ENCODE assay signal across 1 cellular context in genomic region chr5:10303699-10304170, GRCh38.
TF ChIP-seq lines count a peak whose summit lies in the region.

No MANE protein-coding gene starts in this region.

TF ChIP-seq in K562, 482 proteins besides CTCF, POLR2A, EP300 and RAD21 (continued from another document and continues in another):
- TF ChIP-seq ZZZ3 (IDR thresholded peaks at IDR 0.05), result no peak
- TF ChIP-seq, protein P1, sequence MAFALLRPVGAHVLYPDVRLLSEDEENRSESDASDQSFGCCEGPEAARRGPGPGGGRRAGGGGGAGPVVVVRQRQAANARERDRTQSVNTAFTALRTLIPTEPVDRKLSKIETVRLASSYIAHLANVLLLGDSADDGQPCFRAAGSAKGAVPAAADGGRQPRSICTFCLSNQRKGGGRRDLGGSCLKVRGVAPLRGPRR (CRISPR knock-in tag; IDR thresholded peaks at IDR 0.05), result peak; percentile 93
- no peak for TF ChIP-seq SREBF1 (IDR thresholded peaks at IDR 0.05; ENCODE audit: borderline replicate concordance, low read depth, low read length)
- TF ChIP-seq TSHZ1 (CRISPR knock-in tag; IDR thresholded peaks at IDR 0.05), result peak; percentile 87
- peak; percentile 29 to 82; a peak in 3 of 4 replicates for TF ChIP-seq RCOR1 (IDR thresholded peaks at IDR 0.05; ENCODE audit: borderline replicate concordance in 1 of 2, low read depth in 2 of 2, low read length in 2 of 2)
- TF ChIP-seq HOXB6 (CRISPR knock-in tag; IDR thresholded peaks at IDR 0.05; ENCODE audit: borderline replicate concordance), result no peak
- TF ChIP-seq NCOR1 (IDR thresholded peaks at IDR 0.05), result peak; percentile 66
- TF ChIP-seq IFI16 (CRISPR knock-in tag; IDR thresholded peaks at IDR 0.05), result peak; percentile 90
- peak in 1 of 3 experiments; percentile 57 for TF ChIP-seq YY1 (IDR thresholded peaks at IDR 0.05; ENCODE audit: borderline replicate concordance in 1 of 3, control insufficient read depth in 1 of 3, extremely low read depth in 1 of 3, insufficient read depth in 3 of 3, insufficient read length in 1 of 3, insufficient replicate concordance in 2 of 3, low read depth in 1 of 3, low read length in 2 of 3)
- TF ChIP-seq ZNF511 (CRISPR knock-in tag; IDR thresholded peaks at IDR 0.05), result no peak
- TF ChIP-seq, protein P2, sequence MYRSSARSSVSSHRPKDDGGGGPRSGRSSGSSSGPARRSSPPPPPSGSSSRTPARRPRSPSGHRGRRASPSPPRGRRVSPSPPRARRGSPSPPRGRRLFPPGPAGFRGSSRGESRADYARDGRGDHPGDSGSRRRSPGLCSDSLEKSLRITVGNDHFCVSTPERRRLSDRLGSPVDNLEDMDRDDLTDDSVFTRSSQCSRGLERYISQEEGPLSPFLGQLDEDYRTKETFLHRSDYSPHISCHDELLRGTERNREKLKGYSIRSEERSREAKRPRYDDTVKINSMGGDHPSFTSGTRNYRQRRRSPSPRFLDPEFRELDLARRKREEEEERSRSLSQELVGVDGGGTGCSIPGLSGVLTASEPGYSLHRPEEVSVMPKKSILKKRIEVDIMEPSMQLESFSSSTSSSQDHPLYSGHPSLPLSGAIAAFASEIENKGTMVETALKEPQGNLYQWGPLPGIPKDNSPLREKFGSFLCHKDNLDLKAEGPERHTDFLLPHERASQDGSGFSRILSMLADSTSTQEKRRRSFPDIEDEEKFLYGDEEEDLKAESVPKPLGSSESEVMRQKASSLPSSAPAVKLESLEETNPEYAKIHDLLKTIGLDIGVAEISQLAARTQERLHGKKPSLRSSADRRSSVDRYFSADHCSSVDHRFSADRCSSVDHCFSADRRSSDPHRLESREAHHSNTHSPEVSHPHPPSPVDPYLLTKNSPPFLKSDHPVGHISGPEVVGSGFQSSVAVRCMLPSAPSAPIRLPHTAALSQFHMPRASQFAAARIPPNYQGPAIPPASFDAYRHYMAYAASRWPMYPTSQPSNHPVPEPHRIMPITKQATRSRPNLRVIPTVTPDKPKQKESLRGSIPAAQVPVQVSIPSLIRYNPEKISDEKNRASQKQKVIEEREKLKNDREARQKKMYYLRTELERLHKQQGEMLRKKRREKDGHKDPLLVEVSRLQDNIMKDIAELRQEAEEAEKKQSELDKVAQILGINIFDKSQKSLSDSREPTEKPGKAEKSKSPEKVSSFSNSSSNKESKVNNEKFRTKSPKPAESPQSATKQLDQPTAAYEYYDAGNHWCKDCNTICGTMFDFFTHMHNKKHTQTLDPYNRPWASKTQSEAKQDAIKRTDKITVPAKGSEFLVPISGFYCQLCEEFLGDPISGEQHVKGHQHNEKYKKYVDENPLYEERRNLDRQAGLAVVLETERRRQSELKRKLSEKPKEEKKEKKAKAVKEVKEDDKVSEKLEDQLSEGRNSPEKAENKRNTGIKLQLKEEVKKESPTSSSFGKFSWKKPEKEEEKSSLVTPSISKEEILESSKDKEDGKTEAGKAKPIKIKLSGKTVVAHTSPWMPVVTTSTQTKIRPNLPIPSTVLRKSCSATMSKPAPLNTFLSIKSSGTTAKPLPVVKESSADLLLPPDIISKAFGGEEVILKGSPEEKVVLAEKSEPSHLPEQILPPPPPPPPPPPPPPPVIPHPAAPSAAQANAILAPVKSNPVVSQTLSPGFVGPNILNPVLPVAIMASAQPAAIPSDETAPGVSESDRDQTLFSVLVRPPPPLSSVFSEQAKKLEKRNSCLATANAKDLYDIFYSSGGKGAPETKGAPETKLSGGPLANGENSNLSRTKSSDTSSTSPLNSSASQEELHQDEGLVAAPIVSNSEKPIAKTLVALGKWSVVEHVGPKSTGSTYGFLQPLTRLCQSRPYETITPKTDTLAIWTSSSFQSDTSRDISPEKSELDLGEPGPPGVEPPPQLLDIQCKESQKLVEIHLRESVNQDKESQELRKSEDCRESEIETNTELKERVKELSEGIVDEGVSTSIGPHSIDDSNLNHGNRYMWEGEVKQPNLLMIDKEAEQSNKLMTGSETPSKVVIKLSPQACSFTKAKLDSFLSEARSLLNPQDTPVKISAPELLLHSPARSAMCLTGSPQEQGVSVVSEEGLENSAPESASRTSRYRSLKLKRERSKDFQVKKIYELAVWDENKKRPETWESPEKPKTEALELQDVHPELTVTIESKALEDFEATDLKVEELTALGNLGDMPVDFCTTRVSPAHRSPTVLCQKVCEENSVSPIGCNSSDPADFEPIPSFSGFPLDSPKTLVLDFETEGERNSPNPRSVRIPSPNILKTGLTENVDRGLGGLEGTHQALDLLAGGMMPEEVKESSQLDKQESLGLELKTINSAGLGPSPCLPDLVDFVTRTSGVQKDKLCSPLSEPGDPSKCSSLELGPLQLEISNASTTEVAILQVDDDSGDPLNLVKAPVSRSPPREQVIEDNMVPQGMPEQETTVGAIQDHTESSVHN (IDR thresholded peaks at IDR 0.05; ENCODE audit: borderline replicate concordance in 1 of 2, low read depth in 1 of 2), result no peak; a peak in 1 of 4 replicates
- TF ChIP-seq BRF1 (IDR thresholded peaks at IDR 0.05; ENCODE audit: borderline replicate concordance, extremely low read depth, insufficient read length), result no peak
- TF ChIP-seq ZNF445 (CRISPR knock-in tag; IDR thresholded peaks at IDR 0.05; ENCODE audit: low read depth), result peak; percentile 89
- no peak for TF ChIP-seq E4F1 (CRISPR knock-in tag; IDR thresholded peaks at IDR 0.05; ENCODE audit: borderline replicate concordance)
- TF ChIP-seq KLF6 (CRISPR knock-in tag; IDR thresholded peaks at IDR 0.05; ENCODE audit: borderline replicate concordance), result peak; percentile 94
- TF ChIP-seq, protein P3, sequence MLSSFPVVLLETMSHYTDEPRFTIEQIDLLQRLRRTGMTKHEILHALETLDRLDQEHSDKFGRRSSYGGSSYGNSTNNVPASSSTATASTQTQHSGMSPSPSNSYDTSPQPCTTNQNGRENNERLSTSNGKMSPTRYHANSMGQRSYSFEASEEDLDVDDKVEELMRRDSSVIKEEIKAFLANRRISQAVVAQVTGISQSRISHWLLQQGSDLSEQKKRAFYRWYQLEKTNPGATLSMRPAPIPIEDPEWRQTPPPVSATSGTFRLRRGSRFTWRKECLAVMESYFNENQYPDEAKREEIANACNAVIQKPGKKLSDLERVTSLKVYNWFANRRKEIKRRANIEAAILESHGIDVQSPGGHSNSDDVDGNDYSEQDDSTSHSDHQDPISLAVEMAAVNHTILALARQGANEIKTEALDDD (IDR thresholded peaks at IDR 0.05), result peak; percentile 95
- peak; percentile 92 for TF ChIP-seq HDAC8 (tag; IDR thresholded peaks at IDR 0.05)
- TF ChIP-seq ZNF764 (CRISPR knock-in tag; IDR thresholded peaks at IDR 0.05; ENCODE audit: low read depth), result no peak
- peak; percentile 85 for TF ChIP-seq ZNF239 (CRISPR knock-in tag; IDR thresholded peaks at IDR 0.05)
- TF ChIP-seq RBBP5 (IDR thresholded peaks at IDR 0.05; ENCODE audit: borderline replicate concordance, insufficient read depth, low read length, poor library complexity, severe bottlenecking), result peak; percentile 53
- TF ChIP-seq FOXK1 (CRISPR knock-in tag; IDR thresholded peaks at IDR 0.05; ENCODE audit: borderline replicate concordance), result no peak
- TF ChIP-seq SRF (CRISPR knock-in tag; IDR thresholded peaks at IDR 0.05), result no peak
- peak; percentile 94 for TF ChIP-seq ZBTB26 (CRISPR knock-in tag; IDR thresholded peaks at IDR 0.05)
- TF ChIP-seq ZNF41 (CRISPR knock-in tag; conservative IDR thresholded peaks at IDR 0.05), result peak; percentile 83
- TF ChIP-seq C11orf30 (IDR thresholded peaks at IDR 0.05; ENCODE audit: low read depth), result peak; percentile 64; the same call in 1 of the 2 replicates
- TF ChIP-seq PHF21A (IDR thresholded peaks at IDR 0.05; ENCODE audit: borderline replicate concordance, low read depth), result 0 out of 2 replicates have a peak, but pooled peaks have one; percentile 15
- peak; percentile 20; the same call in 1 of the 2 replicates for TF ChIP-seq ZEB2 (IDR thresholded peaks at IDR 0.05)
- peak; percentile 49; the same call in 1 of the 2 replicates for TF ChIP-seq ZBTB34 (CRISPR knock-in tag; IDR thresholded peaks at IDR 0.05)
- no peak for TF ChIP-seq RBM14 (IDR thresholded peaks at IDR 0.05; ENCODE audit: borderline replicate concordance, insufficient read depth, low read depth, low read length)
- TF ChIP-seq SOX6 (IDR thresholded peaks at IDR 0.05), result peak; percentile 82
- TF ChIP-seq KDM4B (IDR thresholded peaks at IDR 0.05; ENCODE audit: borderline replicate concordance in 2 of 2, low read depth in 1 of 2), result no peak
- TF ChIP-seq ZBTB43 (CRISPR knock-in tag; IDR thresholded peaks at IDR 0.05), result no peak
- TF ChIP-seq ZBED1 (IDR thresholded peaks at IDR 0.05), result no peak
- no peak for TF ChIP-seq ZNF217 (CRISPR knock-in tag; IDR thresholded peaks at IDR 0.05)
- TF ChIP-seq CREB3 (tag; conservative IDR thresholded peaks at IDR 0.05; ENCODE audit: low read depth), result peak; percentile 95
- peak; percentile 89 for TF ChIP-seq MEF2D (tag; conservative IDR thresholded peaks at IDR 0.05; ENCODE audit: low read depth)
- TF ChIP-seq MCM7 (IDR thresholded peaks at IDR 0.05), result no peak
- TF ChIP-seq RBM39 (optimal IDR thresholded peaks at IDR 0.05; ENCODE audit: low read depth, low read length), result no peak
- TF ChIP-seq SNIP1 (IDR thresholded peaks at IDR 0.05; ENCODE audit: low read depth), result no peak
